1 cellular context compared by ENCODE assay signal in genomic region chrX:41857670-41858069, GRCh38.
TF ChIP-seq lines count a peak whose summit lies in the region.

No MANE protein-coding gene starts in this region.

TF ChIP-seq in WTC11, 78 proteins besides CTCF, POLR2A, EP300 and RAD21 (continued from another document):
- TF ChIP-seq, protein P1, sequence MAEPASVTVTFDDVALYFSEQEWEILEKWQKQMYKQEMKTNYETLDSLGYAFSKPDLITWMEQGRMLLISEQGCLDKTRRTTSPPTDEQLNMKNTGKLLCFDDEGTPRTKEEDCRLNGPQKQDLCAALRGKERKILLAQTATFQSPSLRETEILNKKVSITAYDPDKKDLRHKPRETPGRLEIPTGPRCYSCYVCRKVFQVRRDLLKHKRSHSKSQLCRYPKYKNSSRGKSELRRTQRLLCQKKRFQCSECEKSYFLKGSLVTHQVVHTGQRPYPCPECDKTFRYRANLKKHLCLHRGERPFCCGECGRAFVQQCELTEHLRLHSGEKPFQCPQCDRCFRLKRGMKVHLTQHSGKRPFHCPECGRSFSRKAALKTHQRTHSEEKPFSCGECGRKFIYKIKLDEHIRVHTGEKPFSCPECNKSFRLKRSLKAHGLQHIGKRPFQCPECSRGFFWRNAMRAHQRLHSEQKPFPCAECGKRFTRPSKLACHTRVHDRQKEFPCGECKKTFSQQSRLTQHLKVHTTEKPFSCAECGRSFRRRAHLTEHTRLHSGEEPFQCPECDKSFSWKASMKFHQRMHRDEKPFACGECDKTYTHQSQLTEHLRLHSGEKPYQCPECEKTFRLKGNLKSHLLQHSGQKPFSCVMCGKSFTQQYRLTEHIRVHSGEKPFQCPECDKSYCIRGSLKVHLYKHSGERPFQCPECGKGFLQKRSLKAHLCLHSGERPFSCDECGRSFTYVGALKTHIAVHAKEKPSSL (CRISPR knock-in tag; conservative IDR thresholded peaks at IDR 0.05), result no peak
- no peak for TF ChIP-seq ZNF423 (CRISPR knock-in tag; IDR thresholded peaks at IDR 0.05)
- TF ChIP-seq, protein P2, sequence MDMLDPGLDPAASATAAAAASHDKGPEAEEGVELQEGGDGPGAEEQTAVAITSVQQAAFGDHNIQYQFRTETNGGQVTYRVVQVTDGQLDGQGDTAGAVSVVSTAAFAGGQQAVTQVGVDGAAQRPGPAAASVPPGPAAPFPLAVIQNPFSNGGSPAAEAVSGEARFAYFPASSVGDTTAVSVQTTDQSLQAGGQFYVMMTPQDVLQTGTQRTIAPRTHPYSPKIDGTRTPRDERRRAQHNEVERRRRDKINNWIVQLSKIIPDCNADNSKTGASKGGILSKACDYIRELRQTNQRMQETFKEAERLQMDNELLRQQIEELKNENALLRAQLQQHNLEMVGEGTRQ (CRISPR knock-in tag; IDR thresholded peaks at IDR 0.05), result no peak
- no peak for TF ChIP-seq GRHL2 (CRISPR knock-in tag; IDR thresholded peaks at IDR 0.05; ENCODE audit: insufficient replicate concordance, severe bottlenecking)
- no peak for TF ChIP-seq MXD4 (CRISPR knock-in tag; IDR thresholded peaks at IDR 0.05; ENCODE audit: borderline replicate concordance)
- TF ChIP-seq NR2C2 (CRISPR knock-in tag; IDR thresholded peaks at IDR 0.05), result no peak
- TF ChIP-seq TP53 (CRISPR knock-in tag; IDR thresholded peaks at IDR 0.05), result no peak
- TF ChIP-seq, protein P3, sequence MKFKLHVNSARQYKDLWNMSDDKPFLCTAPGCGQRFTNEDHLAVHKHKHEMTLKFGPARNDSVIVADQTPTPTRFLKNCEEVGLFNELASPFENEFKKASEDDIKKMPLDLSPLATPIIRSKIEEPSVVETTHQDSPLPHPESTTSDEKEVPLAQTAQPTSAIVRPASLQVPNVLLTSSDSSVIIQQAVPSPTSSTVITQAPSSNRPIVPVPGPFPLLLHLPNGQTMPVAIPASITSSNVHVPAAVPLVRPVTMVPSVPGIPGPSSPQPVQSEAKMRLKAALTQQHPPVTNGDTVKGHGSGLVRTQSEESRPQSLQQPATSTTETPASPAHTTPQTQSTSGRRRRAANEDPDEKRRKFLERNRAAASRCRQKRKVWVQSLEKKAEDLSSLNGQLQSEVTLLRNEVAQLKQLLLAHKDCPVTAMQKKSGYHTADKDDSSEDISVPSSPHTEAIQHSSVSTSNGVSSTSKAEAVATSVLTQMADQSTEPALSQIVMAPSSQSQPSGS (CRISPR knock-in tag; IDR thresholded peaks at IDR 0.05; ENCODE audit: borderline replicate concordance, low read depth), result no peak
